In genomic region chr5:107147584-107147983, GRCh38 we compare ENCODE assay signal across 20 cellular contexts.
"Had no signal": no experiment of that assay in that cellular context is flagged by ENCODE, and none has a peak within 500 bp of the region (broad histone marks: within the 10 kb centered on the region; RNA-seq: fewer than 3 reads in every experiment).

No MANE protein-coding gene starts in this region.

- H3K27ac ChIP-seq: epithelial cell of prostate, gastroesophageal sphincter, heart right ventricle, prostate gland, right lobe of liver, suprapubic skin had no signal

- H3K27ac Mint-ChIP-seq: activated CD4-positive, alpha-beta memory T cell treated with anti-CD3 and anti-CD28 coated beads for 36 hours; activated CD4-positive, alpha-beta T cell treated with anti-CD3 and anti-CD28 coated beads for 36 hours; activated CD8-positive, alpha-beta memory T cell treated with anti-CD3 and anti-CD28 coated beads, Interleukin-2, amount 10 ng/mL, durations not matched to agents 7 days and 5 days; activated naive CD4-positive, alpha-beta T cell treated with anti-CD3 and anti-CD28 coated beads, Interleukin-2, amount 50 U/mL, for 72 hours; effector memory CD8-positive, alpha-beta T cell; natural killer cell treated with Interleukin-12 subunit alpha and Interleukin-12 subunit beta and Interleukin-15 and Interleukin-18, amount 100 ng/mL, for 72 hours; stimulated activated naive CD8-positive, alpha-beta T cell treated with anti-CD3 and anti-CD28 coated beads, Interleukin-15, Interleukin-2, amounts not matched to agents 100 ng/mL and 50 ng/mL, for 24 hours had no signal

- H3K4me1 ChIP-seq: gastroesophageal sphincter, heart right ventricle, prostate gland, right lobe of liver, suprapubic skin had no signal

- H3K4me2 ChIP-seq: smooth muscle cell had no signal

- DNase-seq: activated CD4-positive, alpha-beta memory T cell treated with anti-CD3 and anti-CD28 coated beads for 36 hours; activated CD4-positive, alpha-beta T cell treated with anti-CD3 and anti-CD28 coated beads for 36 hours; activated CD8-positive, alpha-beta memory T cell treated with anti-CD3 and anti-CD28 coated beads, Interleukin-2, amount 10 ng/mL, durations not matched to agents 7 days and 5 days; activated effector memory CD4-positive, alpha-beta T cell treated with anti-CD3 and anti-CD28 coated beads, Interleukin-2, amount 50 U/mL, for 16 hours; activated T-cell treated with anti-CD3 and anti-CD28 coated beads, Interleukin-2, amount 50 U/mL, for 1 hour; dermis blood vessel endothelial cell; effector memory CD8-positive, alpha-beta T cell; heart right ventricle; mesendoderm; right lobe of liver; T-helper 2 cell; trophoblast cell had no signal

- H3K4me1 Mint-ChIP-seq: activated CD4-positive, alpha-beta T cell treated with anti-CD3 and anti-CD28 coated beads for 36 hours; activated CD8-positive, alpha-beta memory T cell treated with anti-CD3 and anti-CD28 coated beads, Interleukin-2, amount 10 ng/mL, durations not matched to agents 7 days and 5 days had no signal

- H3K4me3 Mint-ChIP-seq: activated CD4-positive, alpha-beta memory T cell treated with anti-CD3 and anti-CD28 coated beads for 36 hours; activated CD4-positive, alpha-beta T cell treated with anti-CD3 and anti-CD28 coated beads for 36 hours; activated CD8-positive, alpha-beta memory T cell treated with anti-CD3 and anti-CD28 coated beads, Interleukin-2, amount 10 ng/mL, durations not matched to agents 7 days and 5 days; effector memory CD8-positive, alpha-beta T cell; natural killer cell treated with Interleukin-12 subunit alpha and Interleukin-12 subunit beta and Interleukin-15 and Interleukin-18, amount 100 ng/mL, for 72 hours; stimulated activated naive CD8-positive, alpha-beta T cell treated with anti-CD3 and anti-CD28 coated beads, Interleukin-15, Interleukin-2, amounts not matched to agents 100 ng/mL and 50 ng/mL, for 24 hours had no signal

- H3K36me3 Mint-ChIP-seq: activated CD4-positive, alpha-beta memory T cell treated with anti-CD3 and anti-CD28 coated beads for 36 hours; activated CD8-positive, alpha-beta memory T cell treated with anti-CD3 and anti-CD28 coated beads, Interleukin-2, amount 10 ng/mL, durations not matched to agents 7 days and 5 days; activated naive CD4-positive, alpha-beta T cell treated with anti-CD3 and anti-CD28 coated beads, Interleukin-2, amount 50 U/mL, for 72 hours; natural killer cell treated with Interleukin-12 subunit alpha and Interleukin-12 subunit beta and Interleukin-15 and Interleukin-18, amount 100 ng/mL, for 72 hours had no signal

- ATAC-seq: activated CD4-positive, alpha-beta T cell treated with anti-CD3 and anti-CD28 coated beads for 36 hours; activated CD8-positive, alpha-beta memory T cell treated with anti-CD3 and anti-CD28 coated beads, Interleukin-2, amount 10 ng/mL, durations not matched to agents 7 days and 5 days; activated naive CD4-positive, alpha-beta T cell treated with anti-CD3 and anti-CD28 coated beads, Interleukin-2, amount 50 U/mL, for 72 hours; effector memory CD8-positive, alpha-beta T cell; gastroesophageal sphincter; heart right ventricle; natural killer cell treated with Interleukin-12 subunit alpha and Interleukin-12 subunit beta and Interleukin-15 and Interleukin-18, amount 100 ng/mL, for 72 hours; right lobe of liver had no signal

- H3K9me3 Mint-ChIP-seq: activated CD4-positive, alpha-beta memory T cell treated with anti-CD3 and anti-CD28 coated beads for 36 hours; activated naive CD4-positive, alpha-beta T cell treated with anti-CD3 and anti-CD28 coated beads, Interleukin-2, amount 50 U/mL, for 72 hours; effector memory CD8-positive, alpha-beta T cell; natural killer cell treated with Interleukin-12 subunit alpha and Interleukin-12 subunit beta and Interleukin-15 and Interleukin-18, amount 100 ng/mL, for 72 hours; stimulated activated naive CD8-positive, alpha-beta T cell treated with anti-CD3 and anti-CD28 coated beads, Interleukin-15, Interleukin-2, amounts not matched to agents 100 ng/mL and 50 ng/mL, for 24 hours had no signal

- H3K36me3 ChIP-seq: gastroesophageal sphincter, heart right ventricle, prostate gland, right lobe of liver, suprapubic skin had no signal

- H3K9me3 ChIP-seq: gastroesophageal sphincter, prostate gland, right lobe of liver, suprapubic skin had no signal

- H3K4me3 ChIP-seq: gastroesophageal sphincter, heart right ventricle, prostate gland, right lobe of liver, smooth muscle cell, suprapubic skin had no signal

- H3K27me3 ChIP-seq: gastroesophageal sphincter, heart right ventricle, right lobe of liver, suprapubic skin had no signal

- H3K27me3 Mint-ChIP-seq: activated CD4-positive, alpha-beta memory T cell treated with anti-CD3 and anti-CD28 coated beads for 36 hours; activated CD4-positive, alpha-beta T cell treated with anti-CD3 and anti-CD28 coated beads for 36 hours; activated CD8-positive, alpha-beta memory T cell treated with anti-CD3 and anti-CD28 coated beads, Interleukin-2, amount 10 ng/mL, durations not matched to agents 7 days and 5 days; stimulated activated naive CD8-positive, alpha-beta T cell treated with anti-CD3 and anti-CD28 coated beads, Interleukin-15, Interleukin-2, amounts not matched to agents 100 ng/mL and 50 ng/mL, for 24 hours had no signal
